ENCODE assay signal across 8 cellular contexts in genomic region chr11:78961938-78962701, GRCh38.
DNase-seq lines count a peak whose midpoint lies in the region; ATAC-seq and TF ChIP-seq lines count a peak whose summit lies in the region.

No MANE protein-coding gene starts in this region.

- H3K4me3 ChIP-seq in choroid plexus epithelial cell (ENCODE audit: low read depth, low read length) = no peak overlapping the region

- no peak for ATAC-seq in HG03439 (IDR thresholded peaks at IDR 0.05; ENCODE audit: unreplicated experiment)
- ATAC-seq in HG03095 (IDR thresholded peaks at IDR 0.05; ENCODE audit: unreplicated experiment) = no peak

- no peak for TF ChIP-seq CTCF in choroid plexus epithelial cell (conservative IDR thresholded peaks at IDR 0.05; ENCODE audit: low read depth, low read length)

- peak; percentile 8 for DNase-seq in DMS 273 treated with DMSO at 0.1 percent for 48 hours (lab: John Stamatoyannopoulos, UW)
- DNase-seq in NCI-H2029 (lab: John Stamatoyannopoulos, UW) = peak; percentile 35
- DNase-seq in choroid plexus epithelial cell (ENCODE audit: low read depth) = peak; percentile 36
- DNase-seq in mucosa of gallbladder (ENCODE audit: low spot score) = peak; percentile 32
- no peak for DNase-seq in cortex of kidney (lab: John Stamatoyannopoulos, UW)
- no peak for DNase-seq in KG1 (lab: John Stamatoyannopoulos, UW)

Comparison
In these comparisons a context has a peak if more than half of its experiments do, and no peak if none do; other contexts are left out.
1. DNase-seq: peak in DMS 273 treated with DMSO at 0.1 percent for 48 hours (single experiment), NCI-H2029 (single experiment), choroid plexus epithelial cell (single experiment) and mucosa of gallbladder (single experiment); none in cortex of kidney (single experiment) and KG1 (single experiment).